7 cellular contexts compared by ENCODE assay signal in the genomic region with DNA sequence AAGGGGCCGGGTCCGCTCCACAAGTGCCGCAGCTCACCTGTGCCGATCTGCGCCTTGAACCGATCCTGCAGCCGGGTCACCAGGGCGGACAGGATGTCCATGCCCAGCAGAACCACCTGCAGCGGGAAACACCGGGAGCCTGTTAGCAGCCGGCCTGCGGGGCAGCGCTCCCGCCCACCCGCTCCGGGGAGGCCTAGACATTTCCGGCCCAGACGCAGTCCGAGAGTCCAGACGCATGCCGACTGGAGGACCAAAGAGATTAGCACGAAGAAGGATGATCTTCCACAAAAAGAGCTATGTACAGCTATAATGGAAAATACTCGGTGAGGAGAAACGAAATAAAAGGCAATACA. TPM values are rescaled to one million over a fixed set of nuclear protein-coding genes. Genes with fewer than 3 reads are reported as not detected.
DNase-seq lines count a peak whose midpoint lies in the region; ATAC-seq and TF ChIP-seq lines count a peak whose summit lies in the region.

No MANE protein-coding gene starts in this region.

- WGBS in SK-N-SH (ENCODE audit: low lambda C conversion rate): 3% methylated on average over 16 of the region's 24 CpGs
- WGBS in transverse colon (ENCODE audit: low coverage in 1 of 2), 2 donors: 0% methylated on average over 3 to 24 of the region's 24 CpGs

- H3K27me3 ChIP-seq in SK-N-SH (ENCODE audit: insufficient read depth) (no peaks in the 10 kb centered on the region), mononuclear cell (ENCODE audit: insufficient read depth, low read length) (no peaks in the 10 kb centered on the region), transverse colon (no peaks in the 10 kb centered on the region)
- no peaks in the 10 kb centered on the region for H3K27me3 ChIP-seq in effector memory CD4-positive, alpha-beta T cell (replicated peaks; ENCODE audit: control insufficient read depth, insufficient read depth, low read length, poor library complexity, severe bottlenecking)

- H3K9me3 ChIP-seq in SK-N-SH (no peaks in the 10 kb centered on the region), mononuclear cell (ENCODE audit: low read depth, low read length) (no peaks in the 10 kb centered on the region), transverse colon (no peaks in the 10 kb centered on the region)
- no peaks in the 10 kb centered on the region for H3K9me3 ChIP-seq in effector memory CD4-positive, alpha-beta T cell (ENCODE audit: control insufficient read depth, low read length)

- TF ChIP-seq EP300 in SK-N-SH (IDR thresholded peaks at IDR 0.05; ENCODE audit: borderline replicate concordance in 1 of 2, low read depth in 1 of 2, low read length in 1 of 2) (no peak), transverse colon (IDR thresholded peaks at IDR 0.05; ENCODE audit: low read depth) (no peak)

- H3K9ac ChIP-seq in SK-N-SH: peak overlapping the region; percentile 85

- DNase-seq in ELR (ENCODE audit: low read depth) (peak; percentile 86), SK-N-SH (peak; percentile 87), transverse colon (peak; percentile 75)
- DNase-seq in effector memory CD4-positive, alpha-beta T cell: no peak

- TF ChIP-seq POLR2A in transverse colon (IDR thresholded peaks at IDR 0.05): no peak

- H2AFZ ChIP-seq in SK-N-SH (ENCODE audit: low read depth): peak overlapping the region; percentile 72; the same call in 1 of the 2 replicates

- no peaks in the 10 kb centered on the region for H3K9me2 ChIP-seq in SK-N-SH

- CTCF ChIA-PET in SK-N-SH (lab: Yijun Ruan, JAX): interaction anchor here (0.6 to 3.2 kb wide), 33 partner anchors 9 to 775 kb away, joined by 3 to 19 read pairs (median 4); no protein-coding TSS in a partner anchor

- intact Hi-C loops in transverse colon (cut with DNase I; ENCODE audit: low total_unique reads): loop anchor here (2.0 to 10.0 kb wide), 3 partner anchors 121 to 225 kb away; partner anchors contain the start of gene TSN

- H3F3A ChIP-seq in SK-N-SH (replicated peaks; ENCODE audit: insufficient read depth): peaks cover 25% of the 10 kb centered on the region

- H3K4me2 ChIP-seq in SK-N-SH: peak overlapping the region; percentile 76

- H3K4me1 ChIP-seq in SK-N-SH (ENCODE audit: control insufficient read depth in 1 of 2, insufficient read depth in 2 of 2, low read depth in 1 of 2, low read length in 1 of 2): peaks cover 19 to 29% of the 10 kb centered on the region in 2 experiments; a peak in 3 of 4 replicates
- H3K4me1 ChIP-seq in effector memory CD4-positive, alpha-beta T cell (ENCODE audit: control insufficient read depth, insufficient read depth, low read length, poor library complexity, severe bottlenecking): peaks cover 5% of the 10 kb centered on the region
- peaks cover 34% of the 10 kb centered on the region for H3K4me1 ChIP-seq in mononuclear cell (ENCODE audit: insufficient read depth, low read length)
- peaks cover 7 to 25% (median 21%) of the 10 kb centered on the region in 4 donors for H3K4me1 ChIP-seq in transverse colon

- ATAC-seq in GM19463 (IDR thresholded peaks at IDR 0.05; ENCODE audit: unreplicated experiment) (peak; percentile 50), HG03520 (IDR thresholded peaks at IDR 0.05; ENCODE audit: unreplicated experiment) (peak; percentile 42)

- in situ Hi-C loops in transverse colon (cut with MboI; ENCODE audit: low pct_ligation_motif_present in 1 of 4, low pct_unique_long_range_greater_than_20kb in 1 of 4, low sequenced_read_pairs in 3 of 4): loop anchor here in 3 of 4 donors (10.0 to 25.0 kb wide), 3 partner anchors 125 to 207 kb away; partner anchors contain the start of gene NIFK (in 1 of the 3)

- H3K27ac ChIP-seq in SK-N-SH (ENCODE audit: low read depth in 2 of 2, low read length in 1 of 2): peak overlapping the region; percentile 95 to 100
- H3K27ac ChIP-seq in effector memory CD4-positive, alpha-beta T cell (ENCODE audit: insufficient read depth, low read length, poor library complexity, severe bottlenecking): peak overlapping the region; percentile 99
- H3K27ac ChIP-seq in transverse colon: peak overlapping the region; percentile 92 to 98 (median 94)

- no peak for TF ChIP-seq CTCF in SK-N-SH (IDR thresholded peaks at IDR 0.05)
- no peak for TF ChIP-seq CTCF in transverse colon (IDR thresholded peaks at IDR 0.05)

- POLR2A ChIA-PET in SK-N-SH (lab: Yijun Ruan, JAX): interaction anchor here (0.6 to 2.9 kb wide), 22 partner anchors 12 to 915 kb away, joined by 3 to 38 read pairs (median 5); partner anchors contain the start of genes CLASP1 and NIFK

- H3K79me2 ChIP-seq in SK-N-SH (ENCODE audit: insufficient read depth): peaks cover 61% of the 10 kb centered on the region

- peaks cover 16% of the 10 kb centered on the region for H4K20me1 ChIP-seq in SK-N-SH (ENCODE audit: insufficient read depth)

- TF ChIP-seq RAD21 in SK-N-SH (IDR thresholded peaks at IDR 0.05; ENCODE audit: low read length): no peak

- H3K36me3 ChIP-seq in SK-N-SH (replicated peaks in 1 of 2; ENCODE audit: control insufficient read depth in 1 of 2, insufficient read depth in 2 of 2, low read length in 1 of 2) (peaks cover 13 to 29% of the 10 kb centered on the region in 2 experiments), transverse colon (no peaks in the 10 kb centered on the region)
- peaks cover 6% of the 10 kb centered on the region for H3K36me3 ChIP-seq in effector memory CD4-positive, alpha-beta T cell (ENCODE audit: control insufficient read depth, insufficient read depth, low read length)

- H3K4me3 ChIP-seq in SK-N-SH (ENCODE audit: low read depth in 2 of 2, low read length in 1 of 2) (peak overlapping the region; percentile 81 to 83), mononuclear cell (ENCODE audit: low read length) (peak overlapping the region; percentile 92), transverse colon (peak overlapping the region; percentile 7 to 66 (median 56))
- H3K4me3 ChIP-seq in effector memory CD4-positive, alpha-beta T cell (ENCODE audit: insufficient read depth, low read depth, low read length, poor library complexity, severe bottlenecking): peak overlapping the region; percentile 73

TF ChIP-seq in SK-N-SH, 30 proteins besides CTCF, POLR2A, EP300 and RAD21:
- peak; percentile 31; the same call in 1 of the 2 replicates for TF ChIP-seq TAF1 (IDR thresholded peaks at IDR 0.05; ENCODE audit: borderline replicate concordance, low read depth, low read length)
- TF ChIP-seq GABPA (IDR thresholded peaks at IDR 0.05; ENCODE audit: low read depth): peak; percentile 60
- peak; percentile 67 for TF ChIP-seq MXI1 (IDR thresholded peaks at IDR 0.05; ENCODE audit: low read depth, low read length)
- no peak for TF ChIP-seq FOXJ3 (CRISPR knock-in tag; IDR thresholded peaks at IDR 0.05)
- TF ChIP-seq EZH2phosphoT487 (IDR thresholded peaks at IDR 0.05; ENCODE audit: borderline replicate concordance, low read depth): no peak
- no peak for TF ChIP-seq TEAD4 (IDR thresholded peaks at IDR 0.05; ENCODE audit: borderline replicate concordance, insufficient read depth)
- TF ChIP-seq MAX (IDR thresholded peaks at IDR 0.05; ENCODE audit: low read depth): peak; percentile 43; the same call in 1 of the 2 replicates

RNA-seq across cellular contexts. Expression of gene RNU4ATAC, which starts 0.5 kb away (rescaled TPM):
- polyA plus RNA-seq in SK-N-SH (2012; rRNA removed): not detected in 2 replicates
- polyA plus RNA-seq in SK-N-SH (2012; cell fraction: cytosol; rRNA removed): not detected in 2 replicates
- not detected in 2 replicates for polyA plus RNA-seq in SK-N-SH (2012; cell fraction: nucleus; rRNA removed)
- total RNA-seq in mononuclear cell: not detected
- total RNA-seq in transverse colon: under 1 TPM in 1 of 4 donors, not detected in 3; under 0.01 TPM

Comparison
In these comparisons a context has a peak if more than half of its experiments do, and no peak if none do; other contexts are left out.
1. DNase-seq: peak in ELR (single experiment), SK-N-SH (single experiment) and transverse colon (single experiment); none in effector memory CD4-positive, alpha-beta T cell (0 of 3).
2. Peak in every context shown above with its lines, with median percentiles within 50 percentile points of each other: H3K27ac ChIP-seq and H3K4me3 ChIP-seq.